ENCODE assay signal across 8 cellular contexts in the genomic region with DNA sequence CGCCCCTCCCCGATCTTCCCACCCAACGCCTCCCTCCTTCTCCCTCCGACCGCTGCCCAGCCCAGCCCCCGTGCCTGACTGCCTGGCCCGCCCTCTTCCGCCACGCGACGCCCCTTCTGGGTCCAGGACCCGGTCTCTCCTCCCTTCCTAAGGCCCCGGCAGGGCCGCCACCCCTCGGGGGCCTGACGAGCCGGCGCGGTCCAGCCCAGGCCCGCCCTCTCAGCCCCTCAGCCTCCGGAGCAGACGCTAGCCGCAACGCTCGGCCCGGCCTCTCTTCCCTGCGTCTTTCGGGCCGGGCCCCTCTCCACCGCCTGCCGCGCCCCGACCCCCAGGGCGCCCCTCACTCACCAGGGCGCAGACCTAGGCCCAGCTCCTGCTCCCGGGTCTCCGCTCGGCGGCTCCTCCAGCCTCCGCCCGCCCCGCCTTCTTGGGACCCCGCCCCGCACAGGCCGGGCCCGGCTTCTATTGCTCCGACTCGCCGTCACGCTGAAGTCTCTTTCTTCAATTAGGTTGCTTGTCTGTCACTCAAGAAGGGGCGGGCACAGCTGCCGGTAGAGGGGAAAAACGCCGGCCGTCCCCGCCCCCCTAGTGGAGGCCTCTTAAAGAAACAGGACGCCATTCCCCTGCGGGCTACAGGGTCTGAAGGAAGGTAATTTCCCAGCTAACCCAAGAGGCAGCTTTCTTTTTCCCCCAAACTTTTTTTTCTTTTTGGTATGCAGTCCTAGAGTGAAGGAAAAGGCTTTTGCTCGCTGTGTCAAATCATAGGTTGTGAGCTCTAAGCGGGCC. TPM values are rescaled to one million over a fixed set of nuclear protein-coding genes. Genes with fewer than 3 reads are reported as not detected.
DNase-seq lines count a peak whose midpoint lies in the region; TF ChIP-seq lines count a peak whose summit lies in the region.

A gene with protein sequence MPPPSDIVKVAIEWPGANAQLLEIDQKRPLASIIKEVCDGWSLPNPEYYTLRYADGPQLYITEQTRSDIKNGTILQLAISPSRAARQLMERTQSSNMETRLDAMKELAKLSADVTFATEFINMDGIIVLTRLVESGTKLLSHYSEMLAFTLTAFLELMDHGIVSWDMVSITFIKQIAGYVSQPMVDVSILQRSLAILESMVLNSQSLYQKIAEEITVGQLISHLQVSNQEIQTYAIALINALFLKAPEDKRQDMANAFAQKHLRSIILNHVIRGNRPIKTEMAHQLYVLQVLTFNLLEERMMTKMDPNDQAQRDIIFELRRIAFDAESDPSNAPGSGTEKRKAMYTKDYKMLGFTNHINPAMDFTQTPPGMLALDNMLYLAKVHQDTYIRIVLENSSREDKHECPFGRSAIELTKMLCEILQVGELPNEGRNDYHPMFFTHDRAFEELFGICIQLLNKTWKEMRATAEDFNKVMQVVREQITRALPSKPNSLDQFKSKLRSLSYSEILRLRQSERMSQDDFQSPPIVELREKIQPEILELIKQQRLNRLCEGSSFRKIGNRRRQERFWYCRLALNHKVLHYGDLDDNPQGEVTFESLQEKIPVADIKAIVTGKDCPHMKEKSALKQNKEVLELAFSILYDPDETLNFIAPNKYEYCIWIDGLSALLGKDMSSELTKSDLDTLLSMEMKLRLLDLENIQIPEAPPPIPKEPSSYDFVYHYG (minus strand): TSS at position 416 of the 786 bp plus-strand sequence. CDS start 12,133 bp downstream, outside the sequence.

- H3K4me3 Mint-ChIP-seq in activated naive CD4-positive, alpha-beta T cell treated with anti-CD3 and anti-CD28 coated beads, Interleukin-2, amount 10 ng/mL, durations not matched to agents 7 days and 5 days, result peak within 1 kb of the TSS; percentile 98

- H3K27ac Mint-ChIP-seq in activated naive CD4-positive, alpha-beta T cell treated with anti-CD3 and anti-CD28 coated beads, Interleukin-2, amount 10 ng/mL, durations not matched to agents 7 days and 5 days, result peak within 1 kb of the TSS; percentile 94

- peak within 1 kb of the TSS; percentile 68 for H3K4me3 ChIP-seq in HFF-Myc (replicated peaks; ENCODE audit: low read depth, low read length)

- peaks cover 77% of the 10 kb centered on the region for H3K4me1 Mint-ChIP-seq in activated naive CD4-positive, alpha-beta T cell treated with anti-CD3 and anti-CD28 coated beads, Interleukin-2, amount 10 ng/mL, durations not matched to agents 7 days and 5 days

- CTCF ChIA-PET in activated naive CD4-positive, alpha-beta T cell treated with anti-CD3 and anti-CD28 coated beads, Interleukin-2, amount 10 ng/mL, durations not matched to agents 7 days and 5 days (lab: Charles Lee), result interaction anchor here (0.6 to 2.3 kb wide), 5 partner anchors 41 to 394 kb away, joined by 3 to 6 read pairs (median 6); no protein-coding TSS in a partner anchor

- DNase-seq in GM03348 (ENCODE audit: low spot score) (peak; percentile 97), HFF-Myc (ENCODE audit: extremely low read depth, low read depth) (peak; percentile 87), NAMALWA (ENCODE audit: low spot score) (peak; percentile 96), SK-N-DZ (ENCODE audit: low spot score) (peak; percentile 99), germinal center (ENCODE audit: low spot score) (peak; percentile 96), occipital lobe (lab: John Stamatoyannopoulos, UW) (peak; percentile 97)
- peak; percentile 98 for DNase-seq in activated naive CD4-positive, alpha-beta T cell treated with anti-CD3 and anti-CD28 coated beads, Interleukin-2, amount 10 ng/mL, durations not matched to agents 7 days and 5 days

- peak within 1 kb of the TSS; percentile 82 for H3K27ac ChIP-seq in temporal lobe (ENCODE audit: low read depth, low read length)

- peaks cover 21% of the 10 kb centered on the region for H3K36me3 Mint-ChIP-seq in activated naive CD4-positive, alpha-beta T cell treated with anti-CD3 and anti-CD28 coated beads, Interleukin-2, amount 10 ng/mL, durations not matched to agents 7 days and 5 days

- H3K9me3 Mint-ChIP-seq in activated naive CD4-positive, alpha-beta T cell treated with anti-CD3 and anti-CD28 coated beads, Interleukin-2, amount 10 ng/mL, durations not matched to agents 7 days and 5 days, result no peaks in the 10 kb centered on the region

- TF ChIP-seq CTCF in HFF-Myc (IDR thresholded peaks at IDR 0.05; ENCODE audit: low read depth, low read length, missing control alignments), result no peak

- no peaks in the 10 kb centered on the region for H3K27me3 Mint-ChIP-seq in activated naive CD4-positive, alpha-beta T cell treated with anti-CD3 and anti-CD28 coated beads, Interleukin-2, amount 10 ng/mL, durations not matched to agents 7 days and 5 days

RNA-seq across cellular contexts. Expression of the gene that starts here (rescaled TPM):
- polyA plus RNA-seq in SK-N-DZ (2014; cell fraction: cytosol; rRNA removed), result 36.8 and 43.4 TPM in 2 replicates
- polyA plus RNA-seq in SK-N-DZ (2014; cell fraction: nucleus; rRNA removed), result 54.2 and 54.6 TPM in 2 replicates
- total RNA-seq in occipital lobe, result 55.1 TPM
- 55.3 TPM for total RNA-seq in temporal lobe

Comparison
In these comparisons a context has a peak if more than half of its experiments do, and no peak if none do; other contexts are left out.
1. Peak in every context shown above with its lines: DNase-seq, H3K4me3 ChIP-seq and H3K27ac ChIP-seq.